8 cellular contexts compared by ENCODE assay signal in the genomic region with DNA sequence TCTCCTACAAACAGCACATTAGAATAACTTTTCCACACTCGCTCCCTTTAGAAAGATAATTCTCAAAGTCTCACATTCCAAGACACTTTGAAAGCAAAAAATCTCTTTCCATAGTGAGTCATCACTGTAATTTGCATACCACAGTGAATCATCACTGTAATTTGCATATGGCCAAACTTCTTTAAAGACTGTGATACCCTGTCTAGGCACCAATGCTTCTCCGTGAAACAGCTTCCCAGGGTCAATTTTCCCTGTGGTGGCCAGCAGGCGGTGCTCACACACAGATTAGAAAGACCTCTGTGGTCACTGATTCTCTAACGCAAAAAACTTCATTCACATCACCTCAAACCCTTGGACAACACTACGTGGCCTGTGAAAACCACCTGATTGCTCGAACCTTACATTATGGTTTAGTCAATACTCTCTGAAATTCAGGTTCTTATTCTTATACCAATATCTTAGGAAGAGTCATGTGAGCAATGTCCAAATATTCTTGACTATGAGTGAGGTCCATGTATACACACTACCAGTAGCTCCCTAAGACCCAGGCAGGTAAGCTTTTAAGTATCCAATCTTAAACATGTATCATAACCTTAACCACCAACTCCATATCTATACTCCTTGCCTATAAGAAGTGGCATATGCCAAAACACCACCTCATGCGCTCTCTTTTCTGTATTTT.
DNase-seq lines count a peak whose midpoint lies in the region; ATAC-seq, FAIRE-seq and TF ChIP-seq lines count a peak whose summit lies in the region.

No MANE protein-coding gene starts in this region.

- ATAC-seq in HG03520 (IDR thresholded peaks at IDR 0.05; ENCODE audit: unreplicated experiment) (peak; percentile 63), GM21619 (IDR thresholded peaks at IDR 0.05; ENCODE audit: unreplicated experiment) (no peak)

- H3K4me2 ChIP-seq in PC-9, result no peak overlapping the region

- peak; percentile 14 for DNase-seq in AG09309 (ENCODE audit: low read depth)
- no peak for DNase-seq in GM12892 (ENCODE audit: insufficient read length)
- DNase-seq in PC-9, result peak; percentile 36 to 63
- DNase-seq in astrocyte of the cerebellum (ENCODE audit: low read depth), result peak; percentile 50
- peak; percentile 67 for DNase-seq in iPS-NIHi7 (ENCODE audit: extremely low spot score)
- DNase-seq in stimulated activated CD4-positive, alpha-beta T cell treated with anti-CD3 and anti-CD28 coated beads, Interleukin-2, amount 100 ng/mL, for 4 hours (ENCODE audit: low read depth), result peak; percentile 1

- TF ChIP-seq POLR2A in GM12892 (IDR thresholded peaks at IDR 0.05; ENCODE audit: low read depth, low read length), result no peak

- H3K27me3 ChIP-seq in PC-9 (ENCODE audit: insufficient read depth, low read depth), result peaks cover 13% of the 10 kb centered on the region

- H3K4me1 ChIP-seq in PC-9 (replicated peaks; ENCODE audit: insufficient read depth), result no peaks in the 10 kb centered on the region

- intact Hi-C loops in PC-9 (cut with micrococcal nuclease; ENCODE audit: unreplicated experiment), result loop anchor here (10.0 kb wide), 1 partner anchor 697 kb away; no protein-coding TSS in a partner anchor

- no peaks in the 10 kb centered on the region for H3K9me3 ChIP-seq in PC-9 (ENCODE audit: insufficient read depth, low read depth)

- no peaks in the 10 kb centered on the region for H4K20me1 ChIP-seq in PC-9 (ENCODE audit: insufficient read depth)

- POLR2A ChIA-PET in PC-9 (lab: Charles Lee; ENCODE audit: unreplicated experiment), result interaction anchor here (0.6 kb wide), 1 partner anchor 631 kb away, joined by 4 read pairs; no protein-coding TSS in a partner anchor

- TF ChIP-seq CTCF in AG09309 (IDR thresholded peaks at IDR 0.05; ENCODE audit: control insufficient read depth, insufficient read depth, low read depth, low read length, missing control alignments) (peak; percentile 86), PC-9 (conservative IDR thresholded peaks at IDR 0.05) (peak; percentile 92), astrocyte of the cerebellum (IDR thresholded peaks at IDR 0.05; ENCODE audit: low read depth, low read length, missing control alignments) (peak; percentile 86)

- H3K36me3 ChIP-seq in PC-9 (ENCODE audit: low read depth), result no peaks in the 10 kb centered on the region

- no peaks in the 10 kb centered on the region for H3K9me2 ChIP-seq in PC-9 (ENCODE audit: insufficient read depth)

- H3K4me3 ChIP-seq in AG09309 (ENCODE audit: control insufficient read depth, low read depth, low read length) (no peak overlapping the region), PC-9 (no peak overlapping the region), astrocyte of the cerebellum (ENCODE audit: low read depth, low read length) (no peak overlapping the region)

- no peaks in the 10 kb centered on the region for H3F3A ChIP-seq in PC-9 (ENCODE audit: insufficient read depth, low read depth)

- CTCF ChIA-PET in PC-9 (lab: Charles Lee), result no interaction called here

- H3K27ac ChIP-seq in PC-9, result no peak overlapping the region

- peak; percentile 80 for FAIRE-seq in GM12892 (lab: Jason Lieb, UNC)

- in situ Hi-C loops in astrocyte of the cerebellum (cut with HindIII; ENCODE audit: low sequenced_read_pairs), result no loop called here

- H2AFZ ChIP-seq in PC-9, result no peak overlapping the region

- no peaks in the 10 kb centered on the region for H3K79me2 ChIP-seq in PC-9 (ENCODE audit: low read depth)

- BruUV-seq in PC-9 (replicated peaks; lab: Mats Ljungman, UMichigan), result no TSS peak
